ENCODE assay signal across 8 cellular contexts in genomic region chr2:60552851-60553495, GRCh38. TPM values are rescaled to one million over a fixed set of nuclear protein-coding genes. Genes with fewer than 3 reads are reported as not detected.
DNase-seq lines count a peak whose midpoint lies in the region; ATAC-seq lines count a peak whose summit lies in the region.

No MANE protein-coding gene starts in this region.

- no peaks in the 10 kb centered on the region for H3K27me3 ChIP-seq in BLaER1

- peak overlapping the region; percentile 78 to 95 (median 90) for H3K4me3 Mint-ChIP-seq in naive thymus-derived CD8-positive, alpha-beta T cell

- H3K27me3 Mint-ChIP-seq in naive thymus-derived CD8-positive, alpha-beta T cell: peaks cover 21 to 65% (median 33%) of the 10 kb centered on the region in 5 donors

- H3K9me3 ChIP-seq in BLaER1 (no peaks in the 10 kb centered on the region), KOPT-K1 (ENCODE audit: insufficient read depth, low read length, poor library complexity, severe bottlenecking) (no peaks in the 10 kb centered on the region)

- peak overlapping the region; percentile 92 for H3K4me2 ChIP-seq in BLaER1

- H3K9ac ChIP-seq in BLaER1: peak overlapping the region; percentile 99

- H3K4me1 Mint-ChIP-seq in naive thymus-derived CD8-positive, alpha-beta T cell: peaks cover 23 to 62% (median 55%) of the 10 kb centered on the region in 4 donors

- H3K36me3 Mint-ChIP-seq in naive thymus-derived CD8-positive, alpha-beta T cell: peaks cover 0 to 5% (median 0%) of the 10 kb centered on the region in 3 donors

- no peaks in the 10 kb centered on the region for H3K9me3 Mint-ChIP-seq in naive thymus-derived CD8-positive, alpha-beta T cell

- peaks cover 10% of the 10 kb centered on the region for H4K20me1 ChIP-seq in BLaER1

- peak overlapping the region; percentile 94 for H3K4me3 ChIP-seq in BLaER1

- peaks cover 23% of the 10 kb centered on the region for H3K4me1 ChIP-seq in BLaER1

- peak overlapping the region in 2 of 10 donors; percentile 53 to 88 for H3K27ac Mint-ChIP-seq in naive thymus-derived CD8-positive, alpha-beta T cell

- H3K36me3 ChIP-seq in BLaER1 (no peaks in the 10 kb centered on the region), KOPT-K1 (ENCODE audit: insufficient read depth, low read length) (no peaks in the 10 kb centered on the region)

- H3K27ac ChIP-seq in BLaER1: peak overlapping the region; percentile 98
- peak overlapping the region; percentile 89 for H3K27ac ChIP-seq in KOPT-K1 (ENCODE audit: low read depth, low read length, poor library complexity, severe bottlenecking)

- POLR2A ChIA-PET in naive thymus-derived CD8-positive, alpha-beta T cell (lab: Charles Lee): interaction anchor here (0.6 to 1.0 kb wide), 3 partner anchors 17 to 203 kb away, joined by 3 read pairs; no protein-coding TSS in a partner anchor

- DNase-seq in dermis blood vessel endothelial cell (peak; percentile 12), NCI-H524 treated with DMSO at 0.1 percent for 48 hours (lab: John Stamatoyannopoulos, UW) (no peak), NAMALWA (ENCODE audit: low spot score) (no peak), NCI-H1694 treated with DMSO at 0.1 percent for 48 hours (lab: John Stamatoyannopoulos, UW) (no peak)
- no peak for DNase-seq in naive thymus-derived CD8-positive, alpha-beta T cell
- no peak for DNase-seq in activated effector memory CD4-positive, alpha-beta T cell treated with anti-CD3 and anti-CD28 coated beads, Interleukin-2, amount 50 U/mL, for 16 hours

- ATAC-seq in naive thymus-derived CD8-positive, alpha-beta T cell: no peak

RNA-seq across cellular contexts. Expression of gene BCL11A, which starts 0.5 kb away (rescaled TPM):
- total RNA-seq in dermis blood vessel endothelial cell: under 0.01 and 0.23 TPM in 2 replicates
- total RNA-seq in naive thymus-derived CD8-positive, alpha-beta T cell: 10 to 100 TPM; 10.1 to 11.6 TPM
- 1 to 10 TPM in 2 of 3 donors, under 1 TPM in 1; 0.64 to 1.4 (median 1.3) TPM for polyA plus RNA-seq in naive thymus-derived CD8-positive, alpha-beta T cell
